Comparison of ENCODE assay signal across 8 cellular contexts in the genomic region with DNA sequence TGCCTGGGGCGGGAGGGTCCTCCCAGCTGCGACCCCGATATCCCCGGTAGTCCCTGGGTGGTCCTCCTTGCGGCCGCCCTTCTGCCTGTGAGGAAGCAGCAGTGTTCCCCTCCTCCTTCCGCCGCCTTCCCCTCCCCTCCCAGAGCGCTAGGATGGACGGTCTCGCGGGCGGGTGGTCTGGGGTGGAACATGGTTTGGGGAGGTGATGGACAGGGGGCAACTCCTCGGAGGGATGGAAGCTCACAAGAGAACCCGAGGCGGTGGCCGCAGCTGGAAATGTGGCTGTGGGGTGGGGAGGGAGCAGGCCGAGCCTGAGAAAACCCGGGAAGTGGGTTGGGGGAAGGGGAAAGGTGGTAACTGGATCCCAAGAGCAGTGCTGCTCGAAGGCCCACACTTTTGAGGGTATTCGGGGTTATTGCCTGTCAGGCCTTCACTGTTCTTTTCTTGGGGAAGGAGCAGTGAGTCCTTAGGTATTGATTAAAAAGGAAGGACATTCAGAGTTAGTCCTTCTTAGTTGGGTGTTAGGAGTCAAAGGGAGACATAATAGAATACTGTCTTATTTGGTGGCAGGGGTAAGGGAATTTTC. TPM values are rescaled to one million over a fixed set of nuclear protein-coding genes. Genes with fewer than 3 reads are reported as not detected.
DNase-seq lines count a peak whose midpoint lies in the region; ATAC-seq and TF ChIP-seq lines count a peak whose summit lies in the region.

No MANE protein-coding gene starts in this region.

- H3K27me3 Mint-ChIP-seq in activated T-cell treated with anti-CD3 and anti-CD28 coated beads, Interleukin-2, amount 50 U/mL, for 4 hours (ENCODE audit: low read depth), result no peaks in the 10 kb centered on the region
- H3K27me3 Mint-ChIP-seq in neural crest cell (ENCODE audit: low read depth), result no peaks in the 10 kb centered on the region

- no peak for TF ChIP-seq CTCF in HFF-Myc (IDR thresholded peaks at IDR 0.05; ENCODE audit: low read depth, low read length, missing control alignments)
- no peak for TF ChIP-seq CTCF in foreskin fibroblast (IDR thresholded peaks at IDR 0.05; ENCODE audit: low read depth, low read length)
- TF ChIP-seq CTCF in neural crest cell (conservative IDR thresholded peaks at IDR 0.05), result no peak
- TF ChIP-seq CTCF in upper lobe of right lung (IDR thresholded peaks at IDR 0.05), result no peak

- peak; percentile 25 to 62 for DNase-seq in NCI-H187 (lab: John Stamatoyannopoulos, UW)
- DNase-seq in NCI-H187 treated with DMSO at 0.1 percent for 48 hours (lab: John Stamatoyannopoulos, UW), result no peak
- DNase-seq in HFF-Myc (ENCODE audit: extremely low read depth, low read depth), result no peak
- peak; percentile 2 for DNase-seq in NCI-H1105 (lab: John Stamatoyannopoulos, UW)
- DNase-seq in activated T-cell treated with anti-CD3 and anti-CD28 coated beads, Interleukin-2, amount 50 U/mL, for 4 hours, result no peak
- DNase-seq in foreskin fibroblast, result peak in 1 of 2 donors; percentile 59
- peak; percentile 52 for DNase-seq in neural crest cell (ENCODE audit: low read depth, low spot score)
- DNase-seq in upper lobe of right lung, result peak; percentile 76

- peaks cover 16% of the 10 kb centered on the region for H3K36me3 ChIP-seq in upper lobe of right lung

- H3K9me3 Mint-ChIP-seq in activated T-cell treated with anti-CD3 and anti-CD28 coated beads, Interleukin-2, amount 50 U/mL, for 4 hours, result no peaks in the 10 kb centered on the region
- no peaks in the 10 kb centered on the region for H3K9me3 Mint-ChIP-seq in neural crest cell

- H3K4me1 ChIP-seq in upper lobe of right lung, result peaks cover 30% of the 10 kb centered on the region

- H3K4me3 ChIP-seq in HFF-Myc (replicated peaks; ENCODE audit: low read depth, low read length), result peak overlapping the region; percentile 85
- H3K4me3 ChIP-seq in foreskin fibroblast (ENCODE audit: low read depth in 1 of 2, low read length in 2 of 2), result peak overlapping the region; percentile 79 to 95
- H3K4me3 ChIP-seq in upper lobe of right lung, result peak overlapping the region; percentile 78

- intact Hi-C loops in upper lobe of right lung (cut with DNase I), result no loop called here

- ATAC-seq in activated T-cell treated with anti-CD3 and anti-CD28 coated beads, Interleukin-2, amount 50 U/mL, for 4 hours, result peak; percentile 30 to 42
- ATAC-seq in upper lobe of right lung, result peak; percentile 55

- peak overlapping the region; percentile 90 for H3K27ac ChIP-seq in upper lobe of right lung

- H3K27ac Mint-ChIP-seq in neural crest cell (ENCODE audit: unreplicated experiment), result peak overlapping the region; percentile 99

- H3K36me3 Mint-ChIP-seq in activated T-cell treated with anti-CD3 and anti-CD28 coated beads, Interleukin-2, amount 50 U/mL, for 4 hours (ENCODE audit: insufficient read depth), result peaks cover 6% of the 10 kb centered on the region
- no peaks in the 10 kb centered on the region for H3K36me3 Mint-ChIP-seq in neural crest cell (ENCODE audit: low read depth)

- H3K4me1 Mint-ChIP-seq in activated T-cell treated with anti-CD3 and anti-CD28 coated beads, Interleukin-2, amount 50 U/mL, for 4 hours (ENCODE audit: low read depth), result peaks cover 36% of the 10 kb centered on the region
- peaks cover 37% of the 10 kb centered on the region for H3K4me1 Mint-ChIP-seq in neural crest cell

- peak overlapping the region; percentile 98 for H3K4me3 Mint-ChIP-seq in activated T-cell treated with anti-CD3 and anti-CD28 coated beads, Interleukin-2, amount 50 U/mL, for 4 hours
- H3K4me3 Mint-ChIP-seq in neural crest cell, result peak overlapping the region; percentile 100

- H3K27me3 ChIP-seq in upper lobe of right lung, result no peaks in the 10 kb centered on the region

- no peaks in the 10 kb centered on the region for H3K9me3 ChIP-seq in upper lobe of right lung

RNA-seq across cellular contexts. Expression of a gene that starts 0.6 kb away (rescaled TPM):
- total RNA-seq in activated T-cell treated with anti-CD3 and anti-CD28 coated beads, Interleukin-2, amount 50 U/mL, for 4 hours, result 10 to 100 TPM; 94.3 to 95.7 (median 95.2) TPM
- total RNA-seq in neural crest cell (79.3 and 94.0 TPM in 2 replicates), upper lobe of right lung (51.4 TPM)

RNA-seq across cellular contexts. Expression of a gene that starts 59.9 kb away (rescaled TPM):
- total RNA-seq in activated T-cell treated with anti-CD3 and anti-CD28 coated beads, Interleukin-2, amount 50 U/mL, for 4 hours, result 1 to 10 TPM in 1 of 3 donors, under 1 TPM in 2; 0.51 to 1.6 (median 0.98) TPM
- total RNA-seq in neural crest cell (7.9 and 9.8 TPM in 2 replicates), upper lobe of right lung (53.8 TPM)

Comparison
In these comparisons a context has a peak if more than half of its experiments do, and no peak if none do; other contexts are left out.
1. DNase-seq: peak in NCI-H187 (2 of 2), NCI-H1105 (single experiment), neural crest cell (single experiment) and upper lobe of right lung (single experiment); none in NCI-H187 treated with DMSO at 0.1 percent for 48 hours (single experiment), HFF-Myc (single experiment) and activated T-cell treated with anti-CD3 and anti-CD28 coated beads, Interleukin-2, amount 50 U/mL, for 4 hours (single experiment).
2. Peak in every context shown above with its lines, with median percentiles within 50 percentile points of each other: H3K4me3 ChIP-seq.